2 cellular contexts compared by ENCODE assay signal in the genomic region with DNA sequence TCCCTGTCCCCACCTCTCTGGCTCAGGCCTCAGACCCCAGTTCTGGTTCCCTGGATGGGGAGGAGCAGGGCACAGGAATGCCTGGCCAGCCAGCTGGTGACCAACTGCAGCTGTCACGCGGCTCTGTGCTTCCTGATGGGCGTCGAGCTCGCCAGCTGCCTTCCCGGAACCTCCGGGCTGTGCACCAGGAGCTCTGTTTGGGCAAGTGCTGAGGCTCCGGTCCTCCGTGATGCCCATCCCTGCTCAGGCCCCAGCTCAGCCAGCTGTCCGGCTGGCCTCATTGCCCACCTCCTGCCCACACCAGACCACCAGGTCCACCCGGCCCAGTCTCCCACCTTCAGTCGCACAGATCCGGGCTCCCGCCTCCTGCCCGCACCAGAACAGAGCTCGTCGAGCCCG.
TF ChIP-seq lines count a peak whose summit lies in the region.

No MANE protein-coding gene starts in this region.

TF ChIP-seq in HepG2, 621 proteins besides CTCF, POLR2A, EP300 and RAD21:
- TF ChIP-seq HMG20A (CRISPR knock-in tag; IDR thresholded peaks at IDR 0.05; ENCODE audit: borderline replicate concordance): no peak
- 0 out of 2 replicates have a peak, but pooled peaks have one; percentile 32 for TF ChIP-seq RBFOX2 (IDR thresholded peaks at IDR 0.05; ENCODE audit: low read depth, low read length)
- TF ChIP-seq ZNF570 (CRISPR knock-in tag; IDR thresholded peaks at IDR 0.05; ENCODE audit: borderline replicate concordance): no peak
- TF ChIP-seq TCF12 (IDR thresholded peaks at IDR 0.05): no peak
- no peak for TF ChIP-seq TCF12 (CRISPR knock-in tag; IDR thresholded peaks at IDR 0.05)
- TF ChIP-seq MEIS1 (CRISPR knock-in tag; IDR thresholded peaks at IDR 0.05; ENCODE audit: borderline replicate concordance): no peak
- TF ChIP-seq ZNF10 (CRISPR knock-in tag; IDR thresholded peaks at IDR 0.05; ENCODE audit: borderline replicate concordance, low read depth): no peak
- TF ChIP-seq ZNF687 (CRISPR knock-in tag; IDR thresholded peaks at IDR 0.05): 0 out of 2 replicates have a peak, but pooled peaks have one; percentile 18
- no peak for TF ChIP-seq ZNF292 (CRISPR knock-in tag; IDR thresholded peaks at IDR 0.05; ENCODE audit: borderline replicate concordance, low read depth)
- no peak for TF ChIP-seq SMAD3 (CRISPR knock-in tag; IDR thresholded peaks at IDR 0.05)
- TF ChIP-seq TEAD3 (CRISPR knock-in tag; optimal IDR thresholded peaks at IDR 0.05; ENCODE audit: borderline replicate concordance): no peak
- no peak for TF ChIP-seq NFE2 (CRISPR knock-in tag; IDR thresholded peaks at IDR 0.05)
TF ChIP-seq in HepG2: peak in this region for 2.

TF ChIP-seq in HEK293T, 16 proteins besides CTCF, POLR2A, EP300 and RAD21:
- TF ChIP-seq NFRKB (IDR thresholded peaks at IDR 0.05): no peak
- TF ChIP-seq SUZ12 (IDR thresholded peaks at IDR 0.05): no peak
- TF ChIP-seq FOXK2 (IDR thresholded peaks at IDR 0.05): no peak
- no peak for TF ChIP-seq TARDBP (IDR thresholded peaks at IDR 0.05)
- TF ChIP-seq CTBP1 (IDR thresholded peaks at IDR 0.05; ENCODE audit: borderline replicate concordance): no peak
- no peak for TF ChIP-seq HDGF (IDR thresholded peaks at IDR 0.05; ENCODE audit: borderline replicate concordance)
- no peak for TF ChIP-seq ELF4 (IDR thresholded peaks at IDR 0.05)
- no peak for TF ChIP-seq ZNF384 (IDR thresholded peaks at IDR 0.05)
- no peak for TF ChIP-seq FOXM1 (IDR thresholded peaks at IDR 0.05; ENCODE audit: borderline replicate concordance)
- no peak for TF ChIP-seq LEF1 (IDR thresholded peaks at IDR 0.05; ENCODE audit: borderline replicate concordance)
- no peak for TF ChIP-seq L3MBTL2 (conservative IDR thresholded peaks at IDR 0.05)
- TF ChIP-seq BHLHE40 (IDR thresholded peaks at IDR 0.05; ENCODE audit: borderline replicate concordance): no peak
- no peak for TF ChIP-seq FOXA1 (IDR thresholded peaks at IDR 0.05)
- no peak for TF ChIP-seq SP1 (IDR thresholded peaks at IDR 0.05)
- TF ChIP-seq PKNOX1 (IDR thresholded peaks at IDR 0.05): no peak
- TF ChIP-seq ARNT (IDR thresholded peaks at IDR 0.05): no peak
